Comparison of ENCODE assay signal across 1 cellular context in genomic region chr17:3030096-3030495, GRCh38.
TF ChIP-seq lines count a peak whose summit lies in the region.

No MANE protein-coding gene starts in this region.

TF ChIP-seq in SK-N-SH, 30 proteins besides CTCF, POLR2A, EP300 and RAD21 (continued from another document):
- TF ChIP-seq REST (IDR thresholded peaks at IDR 0.05; ENCODE audit: low read depth, low read length) (no peak), MEF2A (IDR thresholded peaks at IDR 0.05; ENCODE audit: borderline replicate concordance, low read depth) (no peak), MAX (IDR thresholded peaks at IDR 0.05; ENCODE audit: low read depth) (no peak), FOXJ3 (CRISPR knock-in tag; IDR thresholded peaks at IDR 0.05) (no peak), USF1 (IDR thresholded peaks at IDR 0.05; ENCODE audit: borderline replicate concordance, low read depth) (no peak), FOSL2 (IDR thresholded peaks at IDR 0.05; ENCODE audit: borderline replicate concordance, low read depth) (peak; percentile 58; the same call in 1 of the 2 replicates), IRF3 (IDR thresholded peaks at IDR 0.05; ENCODE audit: low read depth, low read length) (no peak), FOXM1 (IDR thresholded peaks at IDR 0.05; ENCODE audit: low read depth) (no peak), PBX3 (IDR thresholded peaks at IDR 0.05) (peak; percentile 21; the same call in 1 of the 2 replicates), EZH2phosphoT487 (IDR thresholded peaks at IDR 0.05; ENCODE audit: borderline replicate concordance, low read depth) (no peak), USF2 (IDR thresholded peaks at IDR 0.05; ENCODE audit: borderline replicate concordance, low read depth, low read length) (no peak), YY1 (IDR thresholded peaks at IDR 0.05; ENCODE audit: low read depth) (no peak), TEAD4 (IDR thresholded peaks at IDR 0.05; ENCODE audit: borderline replicate concordance, insufficient read depth) (no peak)
